24 cellular contexts compared by ENCODE assay signal in genomic region chr7:27631411-27631810, GRCh38.
"Had no signal": no experiment of that assay in that cellular context is flagged by ENCODE, and none has a peak within 500 bp of the region (broad histone marks: within the 10 kb centered on the region; RNA-seq: fewer than 3 reads in every experiment).

No MANE protein-coding gene starts in this region.

- FAIRE-seq: TTC549 had no signal

- H3K4me3 ChIP-seq: adrenal gland, MG63, SJSA1 had no signal

- H3K27me3 ChIP-seq: adrenal gland, MG63, SJSA1 had no signal

- H3K9ac ChIP-seq: SK-N-SH had no signal

- H3K27ac ChIP-seq: adrenal gland, SJSA1 had no signal

- H3K4me2 ChIP-seq: SK-N-SH had no signal

- H3K36me3 ChIP-seq: adrenal gland had no signal

- DNase-seq: activated CD4-positive, alpha-beta T cell treated with anti-CD3 and anti-CD28 coated beads, Interleukin-2, amount 10 ng/mL, durations not matched to agents 24 days and 14 days; activated CD4-positive, alpha-beta T cell treated with anti-CD3 and anti-CD28 coated beads, Interleukin-2, amount 50 U/mL, for 4 hours; activated CD8-positive, alpha-beta T cell treated with anti-CD3 and anti-CD28 coated beads for 36 hours; activated effector memory CD4-positive, alpha-beta T cell treated with anti-CD3 and anti-CD28 coated beads, Interleukin-2, amount 50 U/mL, for 16 hours; activated naive CD4-positive, alpha-beta T cell treated with Interleukin-2 at 50 U/mL for 16 hours; activated naive CD8-positive, alpha-beta T cell treated with anti-CD3 and anti-CD28 coated beads, Interleukin-2, amount 10 ng/mL, durations not matched to agents 7 days and 5 days; activated T-cell treated with anti-CD3 and anti-CD28 coated beads, Interleukin-2, amount 50 U/mL, for 1 hour; activated T-cell treated with anti-CD3 and anti-CD28 coated beads, Interleukin-2, amount 50 U/mL, for 72 hours; adrenal gland; anterior cingulate cortex; central memory CD4-positive, alpha-beta T cell; Kasumi-1; MG63; NCI-H1048; NCI-H1105 treated with DMSO at 0.1 percent for 48 hours; NCI-H1436 treated with DMSO at 0.1 percent for 48 hours; NCI-H1694 treated with DMSO at 0.1 percent for 48 hours; NCI-H2029; NCI-H345; NCI-H524 treated with DMSO at 0.1 percent for 48 hours; SHP77 treated with DMSO at 0.1 percent for 48 hours; SK-N-SH had no signal

- H3K9me3 ChIP-seq: adrenal gland, MG63, SJSA1, SK-N-SH had no signal
